In genomic region chr1:199449681-199450080, GRCh38 we compare ENCODE assay signal across 21 cellular contexts.
DNase-seq lines count a peak whose midpoint lies in the region; ATAC-seq, FAIRE-seq and TF ChIP-seq lines count a peak whose summit lies in the region.
"Had no signal": no experiment of that assay in that cellular context is flagged by ENCODE, and none has a peak within 500 bp of the region (broad histone marks: within the 10 kb centered on the region; RNA-seq: fewer than 3 reads in every experiment).

No MANE protein-coding gene starts in this region.

- H3K27ac Mint-ChIP-seq in Calu3 (ENCODE audit: unreplicated experiment) (peak overlapping the region; percentile 92), astrocyte (ENCODE audit: unreplicated experiment) (no peak overlapping the region), nephron (peak overlapping the region in 2 of 3 experiments; percentile 74 to 89)
- H3K27ac Mint-ChIP-seq: B cell; CD8-positive, alpha-beta T cell; IgD-negative memory B cell had no signal

- H3K36me3 Mint-ChIP-seq in Calu3 (ENCODE audit: insufficient read depth, unreplicated experiment) (no peaks in the 10 kb centered on the region), astrocyte (ENCODE audit: low read depth, unreplicated experiment) (no peaks in the 10 kb centered on the region), nephron (ENCODE audit: low read depth) (peaks cover 4% of the 10 kb centered on the region)
- H3K36me3 Mint-ChIP-seq: CD8-positive, alpha-beta T cell; IgD-negative memory B cell had no signal

- intact Hi-C loops in Calu3 (cut with micrococcal nuclease; ENCODE audit: unreplicated experiment): no loop called here
- intact Hi-C loops in upper lobe of right lung (cut with DNase I): no loop called here

- H3K27ac ChIP-seq in astrocyte (ENCODE audit: low read depth, low read length) (no peak overlapping the region), upper lobe of right lung (no peak overlapping the region)
- H3K27ac ChIP-seq: BLaER1 treated with 17β-estradiol and CSF1 and Interleukin-3, amounts not matched to agents 10 nM and 100 nM had no signal

- H3K4me3 Mint-ChIP-seq in Calu3 (ENCODE audit: low read depth, unreplicated experiment) (peak overlapping the region; percentile 49), astrocyte (ENCODE audit: unreplicated experiment) (no peak overlapping the region), nephron (no peak overlapping the region)
- H3K4me3 Mint-ChIP-seq: B cell; CD8-positive, alpha-beta T cell; H9; IgD-negative memory B cell had no signal

- no peak for FAIRE-seq in astrocyte (lab: Jason Lieb, UNC)
- FAIRE-seq: GM12892, GM18507, H1, HTR-8/SVneo had no signal

- H3K9me3 Mint-ChIP-seq in Calu3 (ENCODE audit: low read depth, unreplicated experiment): peaks cover 5% of the 10 kb centered on the region
- H3K9me3 Mint-ChIP-seq in astrocyte (ENCODE audit: unreplicated experiment): no peaks in the 10 kb centered on the region
- H3K9me3 Mint-ChIP-seq in nephron: peaks cover 26% of the 10 kb centered on the region

- peaks cover 41% of the 10 kb centered on the region for H3K4me1 Mint-ChIP-seq in Calu3 (ENCODE audit: low read depth, unreplicated experiment)
- peaks cover 16% of the 10 kb centered on the region for H3K4me1 Mint-ChIP-seq in astrocyte (ENCODE audit: low read depth, unreplicated experiment)
- peaks cover 5% of the 10 kb centered on the region for H3K4me1 Mint-ChIP-seq in nephron
- H3K4me1 Mint-ChIP-seq: B cell had no signal

- ATAC-seq in upper lobe of right lung (no peak), GM18511 (IDR thresholded peaks at IDR 0.05; ENCODE audit: unreplicated experiment) (no peak)
- ATAC-seq: CD8-positive, alpha-beta T cell had no signal

- no peak overlapping the region for H3K9ac ChIP-seq in astrocyte (ENCODE audit: low read length)
- H3K9ac ChIP-seq: BLaER1 treated with 17β-estradiol and CSF1 and Interleukin-3, amounts not matched to agents 10 nM and 100 nM had no signal

- H3K4me3 ChIP-seq in astrocyte (ENCODE audit: insufficient read depth, low read depth, low read length) (no peak overlapping the region), upper lobe of right lung (no peak overlapping the region)
- H3K4me3 ChIP-seq: BLaER1 treated with 17β-estradiol and CSF1 and Interleukin-3, amounts not matched to agents 10 nM and 100 nM had no signal

- no peaks in the 10 kb centered on the region for H3K36me3 ChIP-seq in astrocyte (ENCODE audit: insufficient read depth, low read length)
- no peaks in the 10 kb centered on the region for H3K36me3 ChIP-seq in upper lobe of right lung
- H3K36me3 ChIP-seq: BLaER1 treated with 17β-estradiol and CSF1 and Interleukin-3, amounts not matched to agents 10 nM and 100 nM had no signal

- DNase-seq in Calu3 (no peak), astrocyte (ENCODE audit: low read depth) (peak; percentile 55), globus pallidus (ENCODE audit: low spot score) (no peak), upper lobe of right lung (no peak), occipital lobe (lab: John Stamatoyannopoulos, UW) (no peak)
- DNase-seq: 8988T; CD8-positive, alpha-beta T cell; COR-L47; DMS153; DMS79; GDM1; H9 had no signal

- no peak overlapping the region for H2AFZ ChIP-seq in astrocyte (ENCODE audit: low read depth, low read length)

- no peaks in the 10 kb centered on the region for H4K20me1 ChIP-seq in astrocyte (ENCODE audit: insufficient read depth, low read length)
- H4K20me1 ChIP-seq: BLaER1 treated with 17β-estradiol and CSF1 and Interleukin-3, amounts not matched to agents 10 nM and 100 nM had no signal

- CTCF ChIA-PET in Calu3 (lab: Charles Lee): no interaction called here

- no peaks in the 10 kb centered on the region for H3K27me3 Mint-ChIP-seq in Calu3 (ENCODE audit: unreplicated experiment)
- H3K27me3 Mint-ChIP-seq in astrocyte (ENCODE audit: low read depth, unreplicated experiment): no peaks in the 10 kb centered on the region
- H3K27me3 Mint-ChIP-seq in nephron (ENCODE audit: low read depth): no peaks in the 10 kb centered on the region
- H3K27me3 Mint-ChIP-seq: IgD-negative memory B cell had no signal

- TF ChIP-seq CTCF in Calu3 (IDR thresholded peaks at IDR 0.05; ENCODE audit: unreplicated experiment) (no peak), astrocyte (IDR thresholded peaks at IDR 0.05; ENCODE audit: insufficient read depth, low read depth, low read length) (no peak), nephron (IDR thresholded peaks at IDR 0.05; ENCODE audit: unreplicated experiment in 3 of 3) (no peak), upper lobe of right lung (IDR thresholded peaks at IDR 0.05) (no peak)

- BruUV-seq in Calu3 (replicated peaks; lab: Mats Ljungman, UMichigan): no TSS peak

- H3K27me3 ChIP-seq in astrocyte (ENCODE audit: insufficient read depth, low read length): no peaks in the 10 kb centered on the region
- no peaks in the 10 kb centered on the region for H3K27me3 ChIP-seq in upper lobe of right lung
- H3K27me3 ChIP-seq: BLaER1 treated with 17β-estradiol and CSF1 and Interleukin-3, amounts not matched to agents 10 nM and 100 nM had no signal

- H3K9me3 ChIP-seq in astrocyte (ENCODE audit: insufficient read depth, low read depth, low read length): no peaks in the 10 kb centered on the region
- no peaks in the 10 kb centered on the region for H3K9me3 ChIP-seq in upper lobe of right lung

- H3K4me1 ChIP-seq in astrocyte (ENCODE audit: insufficient read depth, low read length): no peaks in the 10 kb centered on the region
- no peaks in the 10 kb centered on the region for H3K4me1 ChIP-seq in upper lobe of right lung
- H3K4me1 ChIP-seq: BLaER1 treated with 17β-estradiol and CSF1 and Interleukin-3, amounts not matched to agents 10 nM and 100 nM had no signal

- H3K4me2 ChIP-seq in astrocyte (ENCODE audit: low read length): no peak overlapping the region
- H3K4me2 ChIP-seq: BLaER1 treated with 17β-estradiol and CSF1 and Interleukin-3, amounts not matched to agents 10 nM and 100 nM had no signal

- no peaks in the 10 kb centered on the region for H3K79me2 ChIP-seq in astrocyte (ENCODE audit: insufficient read depth, low read length)
